ENCODE assay signal across 21 cellular contexts in genomic region chr1:2890221-2890850, GRCh38.
DNase-seq lines count a peak whose midpoint lies in the region; ATAC-seq and FAIRE-seq lines count a peak whose summit lies in the region.
"Had no signal": no experiment of that assay in that cellular context is flagged by ENCODE, and none has a peak within 500 bp of the region (broad histone marks: within the 10 kb centered on the region; RNA-seq: fewer than 3 reads in every experiment).

No MANE protein-coding gene starts in this region.

- H3K9me3 ChIP-seq in BLaER1 = no peaks in the 10 kb centered on the region
- no peaks in the 10 kb centered on the region for H3K9me3 ChIP-seq in small intestine (ENCODE audit: control insufficient read depth, low read depth)
- H3K9me3 ChIP-seq: HAP-1 had no signal

- no peak for FAIRE-seq in small intestine (lab: Jason Lieb, UNC)
- FAIRE-seq: G401.6, K562 had no signal

- H3K27ac ChIP-seq in BLaER1 (no peak overlapping the region), small intestine (ENCODE audit: low read depth in 1 of 2, low read length in 1 of 2) (no peak overlapping the region)
- H3K27ac ChIP-seq: 22Rv1, PC-9, SJSA1 had no signal

- peaks cover 32% of the 10 kb centered on the region; the same call in 1 of the 2 replicates for H4K20me1 ChIP-seq in BLaER1

- H3K27me3 ChIP-seq in BLaER1 (peaks cover 52% of the 10 kb centered on the region), small intestine (ENCODE audit: control insufficient read depth in 2 of 2, insufficient read depth in 2 of 2, low read length in 2 of 2) (no peaks in the 10 kb centered on the region)
- H3K27me3 ChIP-seq: SJSA1 had no signal

- H3K4me2 ChIP-seq in BLaER1 = peak overlapping the region; percentile 69
- H3K4me2 ChIP-seq: GM23338, PC-9 had no signal

- 54 to 71% (median 62%) methylated on average over 14 of the region's 14 CpGs for WGBS in small intestine, 3 donors

- H3K4me3 ChIP-seq in BLaER1 (no peak overlapping the region), small intestine (ENCODE audit: low read depth in 1 of 2, low read length in 2 of 2) (no peak overlapping the region)
- H3K4me3 ChIP-seq: GM23338, HAP-1, K562, PC-9, SJSA1 had no signal

- DNase-seq in NCI-H1105 (lab: John Stamatoyannopoulos, UW) = peak; percentile 0
- no peak for DNase-seq in NCI-H1105 treated with DMSO at 0.1 percent for 48 hours (lab: John Stamatoyannopoulos, UW)
- peak; percentile 89 for DNase-seq in NCI-H748 (lab: John Stamatoyannopoulos, UW; ENCODE audit: unreplicated experiment)
- peak; percentile 11 for DNase-seq in globus pallidus (ENCODE audit: low spot score)
- DNase-seq in small intestine = no peak
- DNase-seq in NCI-H510A (lab: John Stamatoyannopoulos, UW) = no peak
- DNase-seq: DMS53, MV-4-11, NCI-H1694 treated with DMSO at 0.1 percent for 48 hours, NCI-H2081, NCI-H774, PC-9 had no signal

- no peak overlapping the region for H3K9ac ChIP-seq in BLaER1

- ATAC-seq in HG02981 (IDR thresholded peaks at IDR 0.05; ENCODE audit: unreplicated experiment) = no peak
- ATAC-seq: GM23338, K562, Right ventricle myocardium inferior had no signal

- H3K36me3 ChIP-seq in BLaER1 = no peaks in the 10 kb centered on the region
- no peaks in the 10 kb centered on the region for H3K36me3 ChIP-seq in small intestine (ENCODE audit: control insufficient read depth in 2 of 2, insufficient read depth in 2 of 2, low read length in 2 of 2)
- H3K36me3 ChIP-seq: HAP-1, SJSA1 had no signal

- H3K4me1 ChIP-seq in BLaER1 (peaks cover 61% of the 10 kb centered on the region), small intestine (ENCODE audit: control insufficient read depth in 2 of 2, insufficient read depth in 1 of 2, low read depth in 1 of 2, low read length in 1 of 2) (no peaks in the 10 kb centered on the region)
- H3K4me1 ChIP-seq: HAP-1, SJSA1 had no signal

Comparison
In these comparisons a context has a peak if more than half of its experiments do, and no peak if none do; other contexts are left out.
1. DNase-seq: peak in NCI-H1105 (single experiment), NCI-H748 (single experiment) and globus pallidus (single experiment); none in NCI-H1105 treated with DMSO at 0.1 percent for 48 hours (single experiment), small intestine (single experiment) and NCI-H510A (single experiment).